ENCODE assay signal across 8 cellular contexts in genomic region chr10:116848032-116848911, GRCh38. TPM values are rescaled to one million over a fixed set of nuclear protein-coding genes. Genes with fewer than 3 reads are reported as not detected.
A peak's percentile ranks its signal among the peaks of the same experiment; 100 is the strongest.
DNase-seq lines count a peak whose midpoint lies in the region; ATAC-seq, FAIRE-seq and TF ChIP-seq lines count a peak whose summit lies in the region.

No MANE protein-coding gene starts in this region.

- H3K4ac ChIP-seq in mesenchymal stem cell (ENCODE audit: low read depth in 1 of 2, low read length in 2 of 2) = peak overlapping the region in 1 of 2 experiments; percentile 35

- peak overlapping the region; percentile 91 for H3K9ac ChIP-seq in mesenchymal stem cell (ENCODE audit: low read length)

- H3K23ac ChIP-seq in mesenchymal stem cell (ENCODE audit: low read length in 2 of 2) = peak overlapping the region in 1 of 2 experiments; percentile 14

- H2AK5ac ChIP-seq in mesenchymal stem cell (ENCODE audit: low read length, severe bottlenecking) = no peak overlapping the region

- H2BK5ac ChIP-seq in mesenchymal stem cell (ENCODE audit: low read depth, low read length, poor library complexity, severe bottlenecking) = no peak overlapping the region

- 33 to 42% methylated on average over 16 of the region's 16 CpGs for WGBS in body of pancreas, 2 donors
- WGBS in mesenchymal stem cell = 83% methylated on average over 12 of the region's 16 CpGs

- H3K9me3 ChIP-seq in body of pancreas (no peaks in the 10 kb centered on the region), mesenchymal stem cell (ENCODE audit: control insufficient read depth, low read length) (no peaks in the 10 kb centered on the region)

- H2BK120ac ChIP-seq in mesenchymal stem cell (ENCODE audit: low read depth, low read length) = no peak overlapping the region

- H2BK15ac ChIP-seq in mesenchymal stem cell (ENCODE audit: low read depth, poor library complexity, severe bottlenecking) = no peak overlapping the region

- H3K4me2 ChIP-seq in mesenchymal stem cell (ENCODE audit: low read length, poor library complexity, severe bottlenecking) = peak overlapping the region; percentile 83

- intact Hi-C loops in body of pancreas (cut with DNase I) = no loop called here

- FAIRE-seq in GM12891 (lab: Jason Lieb, UNC) = peak; percentile 88

- peak overlapping the region; percentile 83 for H4K8ac ChIP-seq in mesenchymal stem cell (ENCODE audit: low read length)

- DNase-seq in GM12891 (ENCODE audit: insufficient read length, low spot score) = peak; percentile 43
- DNase-seq in body of pancreas = peak in 2 of 4 donors; percentile 8
- no peak for DNase-seq in mesenchymal stem cell
- DNase-seq in LoVo (ENCODE audit: low spot score) = no peak
- DNase-seq in DMS153 (lab: John Stamatoyannopoulos, UW) = no peak
- DNase-seq in NK-92 (lab: John Stamatoyannopoulos, UW; ENCODE audit: unreplicated experiment) = no peak

- H2BK12ac ChIP-seq in mesenchymal stem cell (ENCODE audit: low read length in 2 of 2) = no peak overlapping the region

- H3K4me3 ChIP-seq in body of pancreas (peak overlapping the region; percentile 82 to 86), mesenchymal stem cell (ENCODE audit: insufficient read depth in 1 of 2, low read depth in 1 of 2, low read length in 2 of 2) (peak overlapping the region; percentile 79 to 91)

- H3K79me1 ChIP-seq in mesenchymal stem cell (replicated peaks; ENCODE audit: low read length, poor library complexity, severe bottlenecking) = peaks cover 5% of the 10 kb centered on the region

- H3K4me1 ChIP-seq in body of pancreas = peaks cover 18% of the 10 kb centered on the region
- H3K4me1 ChIP-seq in mesenchymal stem cell (ENCODE audit: control insufficient read depth, insufficient read depth, low read depth, low read length) = peaks cover 15% of the 10 kb centered on the region

- no peak overlapping the region for H4K91ac ChIP-seq in mesenchymal stem cell (ENCODE audit: low read length)

- TF ChIP-seq CTCF in body of pancreas (IDR thresholded peaks at IDR 0.05) = no peak

- H3K36me3 ChIP-seq in body of pancreas (replicated peaks in 1 of 2; ENCODE audit: insufficient read depth in 1 of 2, low read depth in 2 of 2) (no peaks in the 10 kb centered on the region), mesenchymal stem cell (ENCODE audit: control insufficient read depth in 1 of 2, insufficient read depth in 2 of 2, low read depth in 1 of 2, low read length in 2 of 2) (no peaks in the 10 kb centered on the region)

- TF ChIP-seq POLR2A in GM12891 (IDR thresholded peaks at IDR 0.05; ENCODE audit: low read depth, low read length) = peak; percentile 36; the same call in 1 of the 2 replicates
- TF ChIP-seq POLR2A in body of pancreas (IDR thresholded peaks at IDR 0.05) = no peak

- peak overlapping the region in 1 of 2 experiments; percentile 55 for H3K18ac ChIP-seq in mesenchymal stem cell (ENCODE audit: low read depth in 1 of 2, low read length in 2 of 2)

- H3K27me3 ChIP-seq in body of pancreas (no peaks in the 10 kb centered on the region), mesenchymal stem cell (ENCODE audit: control insufficient read depth in 1 of 2, insufficient read depth in 1 of 2, low read length in 2 of 2) (no peaks in the 10 kb centered on the region)

- H2AFZ ChIP-seq in mesenchymal stem cell (ENCODE audit: low read depth, low read length) = peak overlapping the region; percentile 73

- peak overlapping the region in 3 of 4 donors; percentile 72 to 85 (median 76) for H3K27ac ChIP-seq in body of pancreas
- no peak overlapping the region for H3K27ac ChIP-seq in mesenchymal stem cell (ENCODE audit: low read length, poor library complexity, severe bottlenecking)

- ATAC-seq in GM19468 (IDR thresholded peaks at IDR 0.05; ENCODE audit: extremely low read depth, unreplicated experiment) (peak; percentile 86), HG03469 (IDR thresholded peaks at IDR 0.05; ENCODE audit: unreplicated experiment) (peak; percentile 75), body of pancreas (no peak)

- no peak overlapping the region for H3K14ac ChIP-seq in mesenchymal stem cell (ENCODE audit: low read length in 2 of 2)

TF ChIP-seq in GM12891, 5 proteins besides CTCF, POLR2A, EP300 and RAD21:
- TF ChIP-seq TAF1 (IDR thresholded peaks at IDR 0.05; ENCODE audit: low read depth, low read length) (peak; percentile 49), PAX5 (IDR thresholded peaks at IDR 0.05; ENCODE audit: insufficient read depth, low read length, severe bottlenecking) (peak; percentile 45), POLR2AphosphoS5 (IDR thresholded peaks at IDR 0.05; ENCODE audit: low read depth, low read length) (no peak), POU2F2 (IDR thresholded peaks at IDR 0.05; ENCODE audit: low read depth, low read length) (peak; percentile 84), SPI1 (IDR thresholded peaks at IDR 0.05; ENCODE audit: low read depth, low read length) (peak; percentile 97)
TF ChIP-seq in GM12891: peak in this region for 4.

RNA-seq across cellular contexts. Expression of gene ENO4, which starts 1.0 kb away (rescaled TPM):
- not detected for polyA plus RNA-seq in GM12891 (2012; ENCODE audit: low read depth, missing spikeins)
- total RNA-seq in body of pancreas = 1 to 10 TPM in 1 of 2 donors, not detected in 1; 1.0 TPM
- 0.18 TPM for polyA plus RNA-seq in mesenchymal stem cell (2013, experiment 1 of 2)
- polyA plus RNA-seq in mesenchymal stem cell (2013, experiment 2 of 2) = 0.05 TPM
